In genomic region chr9:137034709-137035506, GRCh38 we compare ENCODE assay signal across 9 cellular contexts. TPM values are rescaled to one million over a fixed set of nuclear protein-coding genes. Genes with fewer than 3 reads are reported as not detected.
DNase-seq lines count a peak whose midpoint lies in the region; ATAC-seq and TF ChIP-seq lines count a peak whose summit lies in the region.
"Had no signal": no experiment of that assay in that cellular context is flagged by ENCODE, and none has a peak within 500 bp of the region (broad histone marks: within the 10 kb centered on the region; RNA-seq: fewer than 3 reads in every experiment).

No MANE protein-coding gene starts in this region.

- DNase-seq in Calu3 (peak; percentile 79), H4 (ENCODE audit: low spot score) (peak; percentile 81), NCI-H2081 (lab: John Stamatoyannopoulos, UW) (peak; percentile 85), T-helper 22 cell (ENCODE audit: low read depth) (peak; percentile 73), amygdala (lab: John Stamatoyannopoulos, UW) (peak in 54 of 56 donors; percentile 29 to 88 (median 74)), right atrium auricular region (ENCODE audit: low spot score) (peak; percentile 83), retinal pigment epithelial cell (ENCODE audit: low read depth) (no peak)

- no peak overlapping the region for H3K27ac ChIP-seq in right atrium auricular region

- H3K4me1 ChIP-seq in right atrium auricular region, result peaks cover 0 to 14% of the 10 kb centered on the region in 2 donors

- peaks cover 12% of the 10 kb centered on the region for H3K36me3 Mint-ChIP-seq in Calu3 (ENCODE audit: insufficient read depth, unreplicated experiment)

- peaks cover 8% of the 10 kb centered on the region for H3K4me1 Mint-ChIP-seq in Calu3 (ENCODE audit: low read depth, unreplicated experiment)

- H3K27me3 ChIP-seq in right atrium auricular region, result no peaks in the 10 kb centered on the region

- H3K27ac Mint-ChIP-seq in Calu3 (ENCODE audit: unreplicated experiment), result no peak overlapping the region

- H3K9me3 Mint-ChIP-seq in Calu3 (ENCODE audit: low read depth, unreplicated experiment), result no peaks in the 10 kb centered on the region

- no peak for ATAC-seq in HG03139 (IDR thresholded peaks at IDR 0.05; ENCODE audit: unreplicated experiment)

- no peak overlapping the region for H3K4me3 ChIP-seq in right atrium auricular region
- H3K4me3 ChIP-seq in retinal pigment epithelial cell (ENCODE audit: low read length), result no peak overlapping the region

- CTCF ChIA-PET in Calu3 (lab: Charles Lee), result interaction anchor here (0.6 to 1.8 kb wide), 10 partner anchors 12 to 215 kb away, joined by 3 to 47 read pairs (median 4); partner anchors contain the start of genes AJM1, NPDC1 and PAXX

- no peaks in the 10 kb centered on the region for H3K27me3 Mint-ChIP-seq in Calu3 (ENCODE audit: unreplicated experiment)

- TF ChIP-seq CTCF in Calu3 (IDR thresholded peaks at IDR 0.05; ENCODE audit: unreplicated experiment) (peak; percentile 64), right atrium auricular region (IDR thresholded peaks at IDR 0.05) (peak; percentile 90 to 96), retinal pigment epithelial cell (conservative IDR thresholded peaks at IDR 0.05; ENCODE audit: low read depth, low read length) (peak; percentile 94)

- no peaks in the 10 kb centered on the region for H3K9me3 ChIP-seq in right atrium auricular region

- no TSS peak for BruUV-seq in Calu3 (replicated peaks; lab: Mats Ljungman, UMichigan)

- intact Hi-C loops in Calu3 (cut with micrococcal nuclease; ENCODE audit: unreplicated experiment), result loop anchor here (2.0 kb wide), 2 partner anchors 86 to 248 kb away; no protein-coding TSS in a partner anchor

- peak overlapping the region; percentile 55 for H3K4me3 Mint-ChIP-seq in Calu3 (ENCODE audit: low read depth, unreplicated experiment)

- H3K36me3 ChIP-seq in right atrium auricular region, result peaks cover 13% of the 10 kb centered on the region

RNA-seq across cellular contexts. Expression of gene FUT7, which starts 3.0 kb away (rescaled TPM):
- total RNA-seq in Calu3 (2022) (not detected in 2 replicates), right atrium auricular region (under 1 TPM in 1 of 2 donors, not detected in 1; 0.28 TPM)
- not detected in 2 replicates for total RNA-seq in H4 (2014; rRNA removed; shearing (Covaris generic))

RNA-seq across cellular contexts. Expression of gene ABCA2, which starts 6.9 kb away (rescaled TPM):
- total RNA-seq in Calu3 (2022) (47.6 and 50.7 TPM in 2 replicates), right atrium auricular region (10 to 100 TPM; 28.3 to 28.5 TPM)
- total RNA-seq in H4 (2014; rRNA removed; shearing (Covaris generic)), result 4.9 and 22.4 TPM in 2 replicates

RNA-seq across cellular contexts. Expression of gene NPDC1, which starts 11.1 kb away (rescaled TPM):
- total RNA-seq in Calu3 (2022) (65.2 and 78.6 TPM in 2 replicates), right atrium auricular region (10 to 100 TPM; 49.7 to 57.8 TPM)
- 1.2 and 4.1 TPM in 2 replicates for total RNA-seq in H4 (2014; rRNA removed; shearing (Covaris generic))

RNA-seq across cellular contexts. Expression of gene ENTPD2, which starts 19.0 kb away (rescaled TPM):
- 3.8 and 5.8 TPM in 2 replicates for total RNA-seq in Calu3 (2022)
- not detected in 2 replicates for total RNA-seq in H4 (2014; rRNA removed; shearing (Covaris generic))
- under 1 TPM; 0.41 to 0.67 TPM for total RNA-seq in right atrium auricular region
- total RNA-seq: T-helper 2 cell treated with Interferon-gamma antibody and Interleukin-4, amounts not matched to agents 100 ng/mL and 5 ng/mL, for 36 hours had no signal

RNA-seq across cellular contexts. Expression of gene SAPCD2, which starts 35.4 kb away (rescaled TPM):
- total RNA-seq in Calu3 (2022) (38.4 and 41.1 TPM in 2 replicates), right atrium auricular region (under 1 TPM; 0.12 to 0.63 TPM)
- 5.9 and 12.4 TPM in 2 replicates for total RNA-seq in H4 (2014; rRNA removed; shearing (Covaris generic))
